In genomic region chr11:23041104-23041503, GRCh38 we compare ENCODE assay signal across 30 cellular contexts.
"Had no signal": no experiment of that assay in that cellular context is flagged by ENCODE, and none has a peak within 500 bp of the region (broad histone marks: within the 10 kb centered on the region; RNA-seq: fewer than 3 reads in every experiment).

No MANE protein-coding gene starts in this region.

- ATAC-seq: activated CD8-positive, alpha-beta memory T cell treated with anti-CD3 and anti-CD28 coated beads, Interleukin-2, amount 10 ng/mL, durations not matched to agents 7 days and 5 days; activated naive CD8-positive, alpha-beta T cell treated with anti-CD3 and anti-CD28 coated beads, Interleukin-2, amount 50 U/mL, for 24 hours had no signal

- H3K27me3 Mint-ChIP-seq: activated CD4-positive, alpha-beta memory T cell treated with anti-CD3 and anti-CD28 coated beads, Interleukin-2, amount 10 ng/mL, durations not matched to agents 7 days and 5 days; activated CD8-positive, alpha-beta memory T cell treated with anti-CD3 and anti-CD28 coated beads, Interleukin-2, amount 10 ng/mL, durations not matched to agents 7 days and 5 days; activated naive CD4-positive, alpha-beta T cell treated with anti-CD3 and anti-CD28 coated beads, Interleukin-2, amount 10 ng/mL, durations not matched to agents 7 days and 5 days; activated naive CD8-positive, alpha-beta T cell; activated naive CD8-positive, alpha-beta T cell treated with anti-CD3 and anti-CD28 coated beads, Interleukin-2, amount 50 U/mL, for 24 hours had no signal

- H3K4me1 Mint-ChIP-seq: activated CD4-positive, alpha-beta memory T cell treated with anti-CD3 and anti-CD28 coated beads, Interleukin-2, amount 10 ng/mL, durations not matched to agents 7 days and 5 days; activated CD8-positive, alpha-beta memory T cell treated with anti-CD3 and anti-CD28 coated beads, Interleukin-2, amount 10 ng/mL, durations not matched to agents 7 days and 5 days; activated naive CD4-positive, alpha-beta T cell treated with anti-CD3 and anti-CD28 coated beads, Interleukin-2, amount 10 ng/mL, durations not matched to agents 7 days and 5 days; activated naive CD8-positive, alpha-beta T cell treated with anti-CD3 and anti-CD28 coated beads, Interleukin-2, amount 50 U/mL, for 24 hours; brain had no signal

- DNase-seq: activated CD4-positive, alpha-beta memory T cell treated with anti-CD3 and anti-CD28 coated beads, Interleukin-2, amount 10 ng/mL, durations not matched to agents 7 days and 5 days; activated CD4-positive, alpha-beta T cell treated with anti-CD3 and anti-CD28 coated beads for 1 hour; activated CD4-positive, alpha-beta T cell treated with anti-CD3 and anti-CD28 coated beads for 48 hours; activated CD4-positive, CD25-positive, alpha-beta regulatory T cell; activated CD8-positive, alpha-beta memory T cell treated with anti-CD3 and anti-CD28 coated beads for 24 hours; activated CD8-positive, alpha-beta memory T cell treated with anti-CD3 and anti-CD28 coated beads, Interleukin-2, amount 10 ng/mL, durations not matched to agents 7 days and 5 days; activated CD8-positive, alpha-beta memory T cell treated with anti-CD3 and anti-CD28 coated beads, Interleukin-2, amount 50 U/mL, for 48 hours; activated effector memory CD4-positive, alpha-beta T cell treated with Interleukin-2 at 50 U/mL for 16 hours; activated naive CD4-positive, alpha-beta T cell treated with anti-CD3 and anti-CD28 coated beads, Interleukin-2, amount 10 ng/mL, durations not matched to agents 7 days and 5 days; activated naive CD8-positive, alpha-beta T cell treated with anti-CD3 and anti-CD28 coated beads, Interleukin-2, amount 50 U/mL, for 24 hours; activated T-cell treated with anti-CD3 and anti-CD28 coated beads, Interleukin-2, amount 50 U/mL, for 48 hours; anterior cingulate cortex; central memory CD4-positive, alpha-beta T cell; NCI-H1092 treated with DMSO at 0.1 percent for 48 hours; NCI-H1417 treated with DMSO at 0.1 percent for 48 hours; NCI-H187 treated with DMSO at 0.1 percent for 48 hours; NCI-H2081; NCI-H345; NCI-H526; NCI-H748 treated with DMSO at 0.1 percent for 48 hours; NK-92 treated with Interleukin-12 subunit alpha and Interleukin-12 subunit beta, amount 100 ng/mL, for 24 hours; OCI-M1; Right ventricle myocardium superior; SW 1271; T-helper 1 cell; T-helper 2 cell; T-helper 9 cell; WERI-Rb-1 had no signal

- H3K4me3 Mint-ChIP-seq: activated CD4-positive, alpha-beta memory T cell treated with anti-CD3 and anti-CD28 coated beads, Interleukin-2, amount 10 ng/mL, durations not matched to agents 7 days and 5 days; activated CD8-positive, alpha-beta memory T cell treated with anti-CD3 and anti-CD28 coated beads, Interleukin-2, amount 10 ng/mL, durations not matched to agents 7 days and 5 days; activated naive CD4-positive, alpha-beta T cell treated with anti-CD3 and anti-CD28 coated beads, Interleukin-2, amount 10 ng/mL, durations not matched to agents 7 days and 5 days; activated naive CD8-positive, alpha-beta T cell; activated naive CD8-positive, alpha-beta T cell treated with anti-CD3 and anti-CD28 coated beads, Interleukin-2, amount 50 U/mL, for 24 hours; brain had no signal

- H3K36me3 ChIP-seq: WERI-Rb-1 had no signal

- H3K9me3 Mint-ChIP-seq: activated naive CD4-positive, alpha-beta T cell treated with anti-CD3 and anti-CD28 coated beads, Interleukin-2, amount 10 ng/mL, durations not matched to agents 7 days and 5 days; brain had no signal

- H3K36me3 Mint-ChIP-seq: activated CD8-positive, alpha-beta memory T cell treated with anti-CD3 and anti-CD28 coated beads, Interleukin-2, amount 10 ng/mL, durations not matched to agents 7 days and 5 days; activated naive CD4-positive, alpha-beta T cell treated with anti-CD3 and anti-CD28 coated beads, Interleukin-2, amount 10 ng/mL, durations not matched to agents 7 days and 5 days; activated naive CD8-positive, alpha-beta T cell; brain had no signal

- H3K27ac ChIP-seq: WERI-Rb-1 had no signal

- H3K27ac Mint-ChIP-seq: activated CD4-positive, alpha-beta memory T cell treated with anti-CD3 and anti-CD28 coated beads, Interleukin-2, amount 10 ng/mL, durations not matched to agents 7 days and 5 days; activated CD8-positive, alpha-beta memory T cell treated with anti-CD3 and anti-CD28 coated beads, Interleukin-2, amount 10 ng/mL, durations not matched to agents 7 days and 5 days; activated naive CD4-positive, alpha-beta T cell treated with anti-CD3 and anti-CD28 coated beads, Interleukin-2, amount 10 ng/mL, durations not matched to agents 7 days and 5 days; activated naive CD8-positive, alpha-beta T cell; activated naive CD8-positive, alpha-beta T cell treated with anti-CD3 and anti-CD28 coated beads, Interleukin-2, amount 50 U/mL, for 24 hours; brain had no signal
